In the genomic region with DNA sequence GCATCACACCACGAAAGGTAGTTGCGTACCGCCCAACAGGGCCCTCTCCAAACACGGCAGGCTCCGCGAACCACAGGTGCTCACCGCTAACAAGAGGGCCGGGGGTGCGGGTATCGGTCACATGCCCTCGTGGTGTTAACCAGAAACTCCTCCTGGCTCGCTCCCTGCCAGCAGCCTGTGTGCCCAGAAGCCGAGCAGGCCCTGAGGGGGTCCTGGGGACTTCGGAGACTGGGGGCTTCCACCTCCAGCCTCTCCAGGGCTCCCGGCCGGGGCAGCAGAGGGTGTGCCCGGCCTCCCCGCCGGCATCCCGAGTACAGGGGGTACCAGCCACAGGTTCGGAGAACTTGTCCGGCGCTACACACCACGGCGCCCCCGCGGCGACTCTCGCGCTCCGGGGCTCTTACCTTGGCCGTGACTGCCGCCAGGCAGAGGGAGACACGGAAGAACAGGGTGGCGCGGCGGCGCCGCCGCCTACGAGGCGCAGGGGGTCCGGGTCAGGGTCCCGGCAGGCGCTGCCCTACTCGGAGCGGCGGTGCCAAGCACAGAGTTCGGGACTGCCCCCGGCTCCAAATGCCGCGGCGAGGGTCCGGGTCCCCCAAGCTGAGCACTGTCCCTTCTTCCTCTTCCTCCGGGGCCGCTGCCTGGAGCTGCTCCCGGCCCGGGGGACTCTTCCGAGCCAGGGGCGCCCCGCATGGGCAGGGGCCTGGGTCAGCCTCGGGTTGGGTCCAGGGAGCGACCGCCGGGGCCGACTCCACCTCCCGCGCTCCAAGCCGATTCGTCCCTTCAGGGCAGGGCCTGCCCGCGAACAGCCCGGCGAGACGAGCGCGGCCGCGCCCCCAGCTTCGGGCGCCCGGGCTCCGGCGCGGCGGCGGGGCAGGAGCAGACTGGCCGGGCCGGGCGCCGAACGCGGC, we compare ENCODE assay signal across 8 cellular contexts. TPM values are rescaled to one million over a fixed set of nuclear protein-coding genes. Genes with fewer than 3 reads are reported as not detected.
A peak's percentile ranks its signal among the peaks of the same experiment; 100 is the strongest.
DNase-seq lines count a peak whose midpoint lies in the region; ATAC-seq and TF ChIP-seq lines count a peak whose summit lies in the region.

A gene (minus strand): TSS at position 886 of the 911 bp plus-strand sequence.

- peak within 1 kb of the TSS; percentile 72 for H3K4me3 Mint-ChIP-seq in dendritic cell treated with granulocyte-macrophage colony-stimulating factor and Interleukin-4, amounts not matched to agents 40 ng/mL and 50 ng/mL, for 4 days

- H3K4me1 ChIP-seq in PC-3 (ENCODE audit: insufficient read depth, low read length) (no peaks in the 10 kb centered on the region), right lobe of liver (peaks cover 0 to 13% (median 3%) of the 10 kb centered on the region in 4 donors), stomach (peaks cover 0 to 64% (median 45%) of the 10 kb centered on the region in 4 donors)

- ATAC-seq in PC-3 (peak; percentile 9; the same call in 1 of the 2 replicates), right lobe of liver (peak; percentile 2 to 36 (median 12))

- H3K27ac ChIP-seq in PC-3 (ENCODE audit: low read length) (no peak within 1 kb of the TSS), right lobe of liver (peak within 1 kb of the TSS; percentile 60 to 73 (median 67)), stomach (peak within 1 kb of the TSS; percentile 78 to 91 (median 88))

- no peak for TF ChIP-seq CTCF in GM10248 (IDR thresholded peaks at IDR 0.05; ENCODE audit: control extremely low read depth, extremely low read depth, low read depth, missing control alignments)
- no peak for TF ChIP-seq CTCF in HFF-Myc (IDR thresholded peaks at IDR 0.05; ENCODE audit: low read depth, low read length, missing control alignments)
- no peak for TF ChIP-seq CTCF in PC-3 (conservative IDR thresholded peaks at IDR 0.05; ENCODE audit: low read depth, low read length)
- no peak for TF ChIP-seq CTCF in right lobe of liver (IDR thresholded peaks at IDR 0.05)
- no peak for TF ChIP-seq CTCF in stomach (IDR thresholded peaks at IDR 0.05)

- H3K4me2 ChIP-seq in PC-3 (ENCODE audit: low read length) = peak within 1 kb of the TSS; percentile 78

- TF ChIP-seq POLR2A in right lobe of liver (IDR thresholded peaks at IDR 0.05) = no peak
- TF ChIP-seq POLR2A in stomach (IDR thresholded peaks at IDR 0.05) = no peak
- TF ChIP-seq POLR2A in erythroblast (IDR thresholded peaks at IDR 0.05; ENCODE audit: low read length) = no peak

- H3K27me3 ChIP-seq in PC-3 (ENCODE audit: low read length) (peaks cover 52% of the 10 kb centered on the region), right lobe of liver (no peaks in the 10 kb centered on the region), stomach (peaks cover 0 to 18% (median 0%) of the 10 kb centered on the region in 3 donors)

- H4K20me1 ChIP-seq in PC-3 (ENCODE audit: low read length) = no peaks in the 10 kb centered on the region

- peaks cover 80% of the 10 kb centered on the region for H3K27me3 Mint-ChIP-seq in dendritic cell treated with granulocyte-macrophage colony-stimulating factor and Interleukin-4, amounts not matched to agents 40 ng/mL and 50 ng/mL, for 4 days

- peak; percentile 30 for DNase-seq in GM10248 (ENCODE audit: extremely low spot score)
- no peak for DNase-seq in HFF-Myc (ENCODE audit: extremely low read depth, low read depth)
- no peak for DNase-seq in PC-3
- peak; percentile 60 to 69 (median 69) for DNase-seq in right lobe of liver
- DNase-seq in stomach = peak; percentile 63
- DNase-seq in erythroblast (lab: John Stamatoyannopoulos, UW) = no peak
- no peak for DNase-seq in NCI-H2029 treated with DMSO at 0.1 percent for 48 hours (lab: John Stamatoyannopoulos, UW)

- TF ChIP-seq EP300 in stomach (IDR thresholded peaks at IDR 0.05) = no peak

- intact Hi-C loops in PC-3 (cut with micrococcal nuclease) (no loop called here), right lobe of liver (cut with DNase I) (loop anchor here in 1 of 2 donors (10.0 kb wide), 1 partner anchor 105 kb away; no protein-coding TSS in a partner anchor), stomach (cut with DNase I; ENCODE audit: low total_unique reads) (no loop called here)
- intact Hi-C loops in dendritic cell treated with granulocyte-macrophage colony-stimulating factor and Interleukin-4, amounts not matched to agents 40 ng/mL and 50 ng/mL, for 4 days (cut with micrococcal nuclease) = loop anchor here (5.0 kb wide), 1 partner anchor 192 kb away; no protein-coding TSS in a partner anchor

- H3K4me3 ChIP-seq in HFF-Myc (replicated peaks; ENCODE audit: low read depth, low read length) = peak within 1 kb of the TSS; percentile 66
- H3K4me3 ChIP-seq in PC-3 (ENCODE audit: low read length) = peak within 1 kb of the TSS; percentile 58
- peak within 1 kb of the TSS; percentile 68 to 78 (median 78) for H3K4me3 ChIP-seq in right lobe of liver
- peak within 1 kb of the TSS; percentile 71 to 90 (median 78) for H3K4me3 ChIP-seq in stomach

- WGBS in right lobe of liver (ENCODE audit: insufficient coverage, low coverage, low lambda C conversion rate, missing lambda C conversion rate) = 0% methylated on average over 20 of the region's 93 CpGs
- 1 to 2% (median 1%) methylated on average over 32 to 92 of the region's 93 CpGs for WGBS in stomach, 5 donors

- peaks cover 24% of the 10 kb centered on the region for H3K4me1 Mint-ChIP-seq in dendritic cell treated with granulocyte-macrophage colony-stimulating factor and Interleukin-4, amounts not matched to agents 40 ng/mL and 50 ng/mL, for 4 days (ENCODE audit: low read depth)

- no peaks in the 10 kb centered on the region for H3K9me3 ChIP-seq in PC-3 (ENCODE audit: low read length)
- H3K9me3 ChIP-seq in right lobe of liver = no peaks in the 10 kb centered on the region
- H3K9me3 ChIP-seq in stomach = no peaks in the 10 kb centered on the region

- peak within 1 kb of the TSS; percentile 81 for H2AFZ ChIP-seq in PC-3 (ENCODE audit: low read length)

- BruUV-seq in PC-3 (replicated peaks; lab: Mats Ljungman, UMichigan) = no TSS peak

- no peaks in the 10 kb centered on the region for H3K9me2 ChIP-seq in PC-3 (replicated peaks; ENCODE audit: low read length)

- H3K9me3 Mint-ChIP-seq in dendritic cell treated with granulocyte-macrophage colony-stimulating factor and Interleukin-4, amounts not matched to agents 40 ng/mL and 50 ng/mL, for 4 days = no peaks in the 10 kb centered on the region

- H3K79me2 ChIP-seq in PC-3 (ENCODE audit: low read length) = no peaks in the 10 kb centered on the region

- H3K36me3 ChIP-seq in PC-3 (ENCODE audit: low read depth, low read length) (no peaks in the 10 kb centered on the region), right lobe of liver (no peaks in the 10 kb centered on the region), stomach (no peaks in the 10 kb centered on the region)

- H3K27ac Mint-ChIP-seq in dendritic cell treated with granulocyte-macrophage colony-stimulating factor and Interleukin-4, amounts not matched to agents 40 ng/mL and 50 ng/mL, for 4 days = no peak within 1 kb of the TSS

- H3F3A ChIP-seq in PC-3 (ENCODE audit: low read length, unreplicated experiment) = no peaks in the 10 kb centered on the region

- no peak within 1 kb of the TSS for H3K9ac ChIP-seq in PC-3 (ENCODE audit: low read length)

- CTCF ChIA-PET in GM10248 (lab: Yijun Ruan, JAX) = interaction anchor here (1.0 to 6.2 kb wide), 9 partner anchors 10 to 620 kb away, joined by 3 to 47 read pairs (median 5); no protein-coding TSS in a partner anchor
- CTCF ChIA-PET in PC-3 (lab: Charles Lee) = no interaction called here

- no peaks in the 10 kb centered on the region for H3K36me3 Mint-ChIP-seq in dendritic cell treated with granulocyte-macrophage colony-stimulating factor and Interleukin-4, amounts not matched to agents 40 ng/mL and 50 ng/mL, for 4 days (ENCODE audit: low read depth)

- POLR2A ChIA-PET in GM10248 (lab: Yijun Ruan, JAX) = interaction anchor here (0.7 kb wide), 1 partner anchor 66 kb away, joined by 3 read pairs; no protein-coding TSS in a partner anchor
- POLR2A ChIA-PET in PC-3 (lab: Charles Lee; ENCODE audit: unreplicated experiment) = no interaction called here

RNA-seq across cellular contexts. Expression of the gene that starts here (rescaled TPM):
- total RNA-seq in PC-3 (2014; rRNA removed) = 1.3 and 3.5 TPM in 2 replicates
- total RNA-seq in right lobe of liver = 10 to 100 TPM; 12.2 to 28.3 (median 15.2) TPM
- total RNA-seq in stomach = 100 to 1,000 TPM in 2 of 5 donors, 10 to 100 TPM in 3; 36.9 to 110 (median 86.6) TPM
- 1 to 10 TPM; 3.5 to 7.8 (median 4.6) TPM for polyA plus RNA-seq in stomach

Comparison
In these comparisons a context has a peak if more than half of its experiments do, and no peak if none do; other contexts are left out.
1. DNase-seq: peak in GM10248 (single experiment), right lobe of liver (3 of 3) and stomach (single experiment); none in HFF-Myc (single experiment), PC-3 (single experiment), erythroblast (0 of 2) and NCI-H2029 treated with DMSO at 0.1 percent for 48 hours (single experiment).
2. Peak in every context shown above with its lines, with median percentiles within 50 percentile points of each other: H3K4me3 ChIP-seq.